ENCODE assay signal across 40 cellular contexts in genomic region chr5:57940879-57941278, GRCh38.
"Had no signal": no experiment of that assay in that cellular context is flagged by ENCODE, and none has a peak within 500 bp of the region (broad histone marks: within the 10 kb centered on the region; RNA-seq: fewer than 3 reads in every experiment).

No MANE protein-coding gene starts in this region.

- H3K9me3 ChIP-seq: adrenal gland, ascending aorta, body of pancreas, breast epithelium had no signal

- H3K27me3 ChIP-seq: adrenal gland, ascending aorta, body of pancreas, brain microvascular endothelial cell, breast epithelium, cardiac muscle cell had no signal

- FAIRE-seq: astrocyte, bronchial epithelial cell had no signal

- H3K27ac Mint-ChIP-seq: activated naive CD4-positive, alpha-beta T cell treated with anti-CD3 and anti-CD28 coated beads for 36 hours; activated naive CD4-positive, alpha-beta T cell treated with anti-CD3 and anti-CD28 coated beads, Interleukin-2, amount 10 ng/mL, durations not matched to agents 7 days and 5 days; activated naive CD4-positive, alpha-beta T cell treated with anti-CD3 and anti-CD28 coated beads, Interleukin-2, amount 50 U/mL, for 24 hours; activated naive CD4-positive, alpha-beta T cell treated with anti-CD3 and anti-CD28 coated beads, Interleukin-2, amount 50 U/mL, for 72 hours; activated naive CD8-positive, alpha-beta T cell; activated naive CD8-positive, alpha-beta T cell treated with anti-CD3 and anti-CD28 coated beads for 36 hours; activated naive CD8-positive, alpha-beta T cell treated with anti-CD3 and anti-CD28 coated beads, Interleukin-2, amount 10 ng/mL, durations not matched to agents 7 days and 5 days; activated naive CD8-positive, alpha-beta T cell treated with anti-CD3 and anti-CD28 coated beads, Interleukin-2, amount 50 U/mL, for 24 hours; activated T-cell treated with anti-CD3 and anti-CD28 coated beads, Interleukin-2, amount 50 U/mL, for 24 hours; activated T-cell treated with anti-CD3 and anti-CD28 coated beads, Interleukin-2, amount 50 U/mL, for 72 hours; activated T-helper 1 cell treated with anti-CD3 and anti-CD28 coated beads, Interleukin-12 subunit alpha, Interleukin-12 subunit beta, Interleukin-2, Interleukin-4 antibody, amounts not matched to agents 30 ng/mL and 10 ng/mL and 1 ng/mL, durations not matched to agents 14 hours and 24 hours and 36 hours; activated T-helper 17 cell treated with anti-CD3 and anti-CD28 coated beads, Interleukin-2, amount 50 U/mL, for 72 hours; activated T-helper 2 cell treated with anti-CD3 and anti-CD28 coated beads, Interferon-gamma antibody, Interleukin-2, Interleukin-4, amounts not matched to agents 10 μg/mL and 5 μg/mL and 100 μg/mL, durations not matched to agents 14 hours and 24 hours and 36 hours; brain had no signal

- H3K36me3 ChIP-seq: adrenal gland, ascending aorta, brain microvascular endothelial cell, breast epithelium, cardiac muscle cell had no signal

- H3K4me1 Mint-ChIP-seq: activated naive CD4-positive, alpha-beta T cell treated with anti-CD3 and anti-CD28 coated beads, Interleukin-2, amount 10 ng/mL, durations not matched to agents 7 days and 5 days; activated naive CD4-positive, alpha-beta T cell treated with anti-CD3 and anti-CD28 coated beads, Interleukin-2, amount 50 U/mL, for 24 hours; activated naive CD8-positive, alpha-beta T cell treated with anti-CD3 and anti-CD28 coated beads for 36 hours; activated naive CD8-positive, alpha-beta T cell treated with anti-CD3 and anti-CD28 coated beads, Interleukin-2, amount 10 ng/mL, durations not matched to agents 7 days and 5 days; activated naive CD8-positive, alpha-beta T cell treated with anti-CD3 and anti-CD28 coated beads, Interleukin-2, amount 50 U/mL, for 24 hours; activated T-helper 17 cell treated with anti-CD3 and anti-CD28 coated beads, Interleukin-2, amount 50 U/mL, for 72 hours; central memory CD8-positive, alpha-beta T cell had no signal

- H3K4me3 Mint-ChIP-seq: activated naive CD4-positive, alpha-beta T cell treated with anti-CD3 and anti-CD28 coated beads for 36 hours; activated naive CD4-positive, alpha-beta T cell treated with anti-CD3 and anti-CD28 coated beads, Interleukin-2, amount 10 ng/mL, durations not matched to agents 7 days and 5 days; activated naive CD4-positive, alpha-beta T cell treated with anti-CD3 and anti-CD28 coated beads, Interleukin-2, amount 50 U/mL, for 24 hours; activated naive CD8-positive, alpha-beta T cell; activated naive CD8-positive, alpha-beta T cell treated with anti-CD3 and anti-CD28 coated beads for 36 hours; activated naive CD8-positive, alpha-beta T cell treated with anti-CD3 and anti-CD28 coated beads, Interleukin-2, amount 10 ng/mL, durations not matched to agents 7 days and 5 days; activated naive CD8-positive, alpha-beta T cell treated with anti-CD3 and anti-CD28 coated beads, Interleukin-2, amount 50 U/mL, for 24 hours; activated T-cell treated with anti-CD3 and anti-CD28 coated beads, Interleukin-2, amount 50 U/mL, for 24 hours; activated T-cell treated with anti-CD3 and anti-CD28 coated beads, Interleukin-2, amount 50 U/mL, for 4 hours; activated T-cell treated with anti-CD3 and anti-CD28 coated beads, Interleukin-2, amount 50 U/mL, for 72 hours; activated T-helper 1 cell treated with anti-CD3 and anti-CD28 coated beads, Interleukin-12 subunit alpha, Interleukin-12 subunit beta, Interleukin-2, Interleukin-4 antibody, amounts not matched to agents 30 ng/mL and 10 ng/mL and 1 ng/mL, durations not matched to agents 14 hours and 24 hours and 36 hours; activated T-helper 17 cell treated with anti-CD3 and anti-CD28 coated beads, Interleukin-2, amount 50 U/mL, for 72 hours; brain; central memory CD8-positive, alpha-beta T cell had no signal

- H3K4me1 ChIP-seq: adrenal gland, ascending aorta, body of pancreas, breast epithelium had no signal

- DNase-seq: activated effector memory CD4-positive, alpha-beta T cell treated with anti-CD3 and anti-CD28 coated beads, Interleukin-2, amount 50 U/mL, for 16 hours; activated effector memory CD4-positive, alpha-beta T cell treated with Interleukin-2 at 50 U/mL for 16 hours; activated gamma-delta T cell; activated gamma-delta T cell treated with Interleukin-2 at 50 U/mL for 16 hours; activated naive CD4-positive, alpha-beta T cell; activated naive CD4-positive, alpha-beta T cell treated with anti-CD3 and anti-CD28 coated beads for 36 hours; activated naive CD4-positive, alpha-beta T cell treated with anti-CD3 and anti-CD28 coated beads, Interleukin-2, amount 10 ng/mL, durations not matched to agents 7 days and 5 days; activated naive CD4-positive, alpha-beta T cell treated with anti-CD3 and anti-CD28 coated beads, Interleukin-2, amount 50 U/mL, for 16 hours; activated naive CD4-positive, alpha-beta T cell treated with Interleukin-2 at 50 U/mL for 16 hours; activated naive CD8-positive, alpha-beta T cell treated with anti-CD3 and anti-CD28 coated beads for 36 hours; activated naive CD8-positive, alpha-beta T cell treated with anti-CD3 and anti-CD28 coated beads, Interleukin-2, amount 10 ng/mL, durations not matched to agents 7 days and 5 days; activated naive CD8-positive, alpha-beta T cell treated with anti-CD3 and anti-CD28 coated beads, Interleukin-2, amount 50 U/mL, for 24 hours; activated T-cell treated with anti-CD3 and anti-CD28 coated beads, Interleukin-2, amount 50 U/mL, for 1 hour; activated T-cell treated with anti-CD3 and anti-CD28 coated beads, Interleukin-2, amount 50 U/mL, for 24 hours; activated T-cell treated with anti-CD3 and anti-CD28 coated beads, Interleukin-2, amount 50 U/mL, for 4 hours; activated T-cell treated with anti-CD3 and anti-CD28 coated beads, Interleukin-2, amount 50 U/mL, for 48 hours; activated T-cell treated with anti-CD3 and anti-CD28 coated beads, Interleukin-2, amount 50 U/mL, for 72 hours; adrenal gland; amniotic stem cell; amygdala; anterior cingulate cortex; aorta; body of pancreas; brain microvascular endothelial cell; caudate nucleus; central memory CD4-positive, alpha-beta T cell; cerebellar nuclear complex had no signal

- ATAC-seq: activated naive CD4-positive, alpha-beta T cell treated with anti-CD3 and anti-CD28 coated beads, Interleukin-2, amount 50 U/mL, for 72 hours; activated naive CD8-positive, alpha-beta T cell treated with anti-CD3 and anti-CD28 coated beads, Interleukin-2, amount 50 U/mL, for 24 hours; activated T-cell treated with anti-CD3 and anti-CD28 coated beads, Interleukin-2, amount 50 U/mL, for 4 hours; activated T-cell treated with anti-CD3 and anti-CD28 coated beads, Interleukin-2, amount 50 U/mL, for 72 hours; activated T-helper 17 cell treated with anti-CD3 and anti-CD28 coated beads, Interleukin-2, amount 50 U/mL, for 72 hours; body of pancreas had no signal

- H3K36me3 Mint-ChIP-seq: activated naive CD4-positive, alpha-beta T cell treated with anti-CD3 and anti-CD28 coated beads, Interleukin-2, amount 10 ng/mL, durations not matched to agents 7 days and 5 days; activated naive CD4-positive, alpha-beta T cell treated with anti-CD3 and anti-CD28 coated beads, Interleukin-2, amount 50 U/mL, for 24 hours; activated naive CD4-positive, alpha-beta T cell treated with anti-CD3 and anti-CD28 coated beads, Interleukin-2, amount 50 U/mL, for 72 hours; activated naive CD8-positive, alpha-beta T cell treated with anti-CD3 and anti-CD28 coated beads for 36 hours; activated naive CD8-positive, alpha-beta T cell treated with anti-CD3 and anti-CD28 coated beads, Interleukin-2, amount 10 ng/mL, durations not matched to agents 7 days and 5 days; brain had no signal

- H3K9me3 Mint-ChIP-seq: activated naive CD4-positive, alpha-beta T cell treated with anti-CD3 and anti-CD28 coated beads, Interleukin-2, amount 50 U/mL, for 24 hours; activated naive CD8-positive, alpha-beta T cell treated with anti-CD3 and anti-CD28 coated beads, Interleukin-2, amount 50 U/mL, for 24 hours; activated T-cell treated with anti-CD3 and anti-CD28 coated beads, Interleukin-2, amount 50 U/mL, for 24 hours; activated T-cell treated with anti-CD3 and anti-CD28 coated beads, Interleukin-2, amount 50 U/mL, for 4 hours; activated T-helper 1 cell treated with anti-CD3 and anti-CD28 coated beads, Interleukin-12 subunit alpha, Interleukin-12 subunit beta, Interleukin-2, Interleukin-4 antibody, amounts not matched to agents 30 ng/mL and 10 ng/mL and 1 ng/mL, durations not matched to agents 14 hours and 24 hours and 36 hours; activated T-helper 2 cell treated with anti-CD3 and anti-CD28 coated beads, Interferon-gamma antibody, Interleukin-2, Interleukin-4, amounts not matched to agents 10 μg/mL and 5 μg/mL and 100 μg/mL, durations not matched to agents 14 hours and 24 hours and 36 hours had no signal

- H3K27ac ChIP-seq: adrenal gland, ascending aorta, body of pancreas, brain microvascular endothelial cell, breast epithelium, cardiac muscle cell had no signal

- H3K4me3 ChIP-seq: adrenal gland, ascending aorta, body of pancreas, breast epithelium, cardiac muscle cell had no signal

- H3K27me3 Mint-ChIP-seq: activated naive CD4-positive, alpha-beta T cell treated with anti-CD3 and anti-CD28 coated beads, Interleukin-2, amount 10 ng/mL, durations not matched to agents 7 days and 5 days; activated naive CD8-positive, alpha-beta T cell treated with anti-CD3 and anti-CD28 coated beads, Interleukin-2, amount 10 ng/mL, durations not matched to agents 7 days and 5 days; activated T-cell treated with anti-CD3 and anti-CD28 coated beads, Interleukin-2, amount 50 U/mL, for 24 hours; brain; central memory CD8-positive, alpha-beta T cell had no signal
